ENCODE assay signal across 8 cellular contexts in genomic region chr10:16816830-16817124, GRCh38. TPM values are rescaled to one million over a fixed set of nuclear protein-coding genes. Genes with fewer than 3 reads are reported as not detected.
DNase-seq lines count a peak whose midpoint lies in the region; ATAC-seq and TF ChIP-seq lines count a peak whose summit lies in the region.

No MANE protein-coding gene starts in this region.

- no peak overlapping the region for H3K27ac ChIP-seq in SK-N-MC

- peak overlapping the region; percentile 83 for H3K9ac ChIP-seq in SK-N-MC (ENCODE audit: insufficient read length)

- ATAC-seq in esophagus mucosa, result no peak
- ATAC-seq in HG02973 (IDR thresholded peaks at IDR 0.05; ENCODE audit: unreplicated experiment), result no peak

- H3K36me3 Mint-ChIP-seq in progenitor cell of endocrine pancreas (ENCODE audit: insufficient read depth), result peaks cover 1% of the 10 kb centered on the region

- DNase-seq in ELR (ENCODE audit: low read depth) (peak; percentile 51), SK-N-MC (ENCODE audit: low read depth, low spot score) (no peak), fibroblast of peridontal ligament (ENCODE audit: extremely low read depth) (peak; percentile 40), progenitor cell of endocrine pancreas (ENCODE audit: low spot score, unreplicated experiment) (no peak), HuH-7.5 (ENCODE audit: low spot score) (no peak), cerebellar nuclear complex (lab: John Stamatoyannopoulos, UW) (no peak)

- H3K9me3 Mint-ChIP-seq in progenitor cell of endocrine pancreas (ENCODE audit: low read depth), result peaks cover 4% of the 10 kb centered on the region

- no peak for TF ChIP-seq CTCF in progenitor cell of endocrine pancreas (IDR thresholded peaks at IDR 0.05; ENCODE audit: unreplicated experiment)

- peak overlapping the region; percentile 88 for H3K4me3 ChIP-seq in SK-N-MC

- no peaks in the 10 kb centered on the region for H3K36me3 ChIP-seq in SK-N-MC (ENCODE audit: insufficient read depth, low read length)

- H3K9me3 ChIP-seq in SK-N-MC (ENCODE audit: low read depth, low read length), result no peaks in the 10 kb centered on the region

- H3K27me3 Mint-ChIP-seq in progenitor cell of endocrine pancreas, result peaks cover 5% of the 10 kb centered on the region

- H3K4me3 Mint-ChIP-seq in progenitor cell of endocrine pancreas (ENCODE audit: low read depth), result peak overlapping the region; percentile 91

- H3K27ac Mint-ChIP-seq in progenitor cell of endocrine pancreas, result peak overlapping the region; percentile 93

- H3K4me1 Mint-ChIP-seq in progenitor cell of endocrine pancreas (ENCODE audit: low read depth), result peaks cover 8% of the 10 kb centered on the region

RNA-seq across cellular contexts. Expression of gene RSU1, which starts 0.4 kb away (rescaled TPM):
- total RNA-seq in progenitor cell of endocrine pancreas (27.4 and 29.0 TPM in 2 replicates), esophagus mucosa (48.9 TPM)

Comparison
In these comparisons a context has a peak if more than half of its experiments do, and no peak if none do; other contexts are left out.
1. DNase-seq: peak in ELR (single experiment) and fibroblast of peridontal ligament (single experiment); none in SK-N-MC (single experiment), progenitor cell of endocrine pancreas (single experiment), HuH-7.5 (single experiment) and cerebellar nuclear complex (0 of 2).